ENCODE assay signal across 8 cellular contexts in genomic region chr16:57757326-57757786, GRCh38. TPM values are rescaled to one million over a fixed set of nuclear protein-coding genes. Genes with fewer than 3 reads are reported as not detected.
DNase-seq lines count a peak whose midpoint lies in the region; ATAC-seq and TF ChIP-seq lines count a peak whose summit lies in the region.

No MANE protein-coding gene starts in this region.

- no peak overlapping the region for H3K4me3 ChIP-seq in GM12875 (ENCODE audit: low read depth, low read length)
- no peak overlapping the region for H3K4me3 ChIP-seq in coronary artery
- no peak overlapping the region for H3K4me3 ChIP-seq in lung

- peaks cover 0 to 67% of the 10 kb centered on the region in 2 donors for H3K36me3 ChIP-seq in lung (ENCODE audit: control insufficient read depth in 2 of 2, insufficient read depth in 2 of 2, low read length in 2 of 2)

- no peaks in the 10 kb centered on the region for H3K9me3 ChIP-seq in lung (ENCODE audit: control insufficient read depth in 2 of 2, insufficient read depth in 1 of 2, low read length in 1 of 2)

- peak; percentile 78 for ATAC-seq in HG02642 (IDR thresholded peaks at IDR 0.05; ENCODE audit: poor library complexity, unreplicated experiment)
- ATAC-seq in lung (ENCODE audit: insufficient read depth, low FRiP score): peak; percentile 88

- H3K4me1 ChIP-seq in lung (ENCODE audit: control insufficient read depth in 2 of 2, insufficient read depth in 2 of 2, low read length in 2 of 2): no peaks in the 10 kb centered on the region

- peak; percentile 99 for TF ChIP-seq CTCF in 22Rv1 (IDR thresholded peaks at IDR 0.05)
- TF ChIP-seq CTCF in GM12875 (IDR thresholded peaks at IDR 0.05; ENCODE audit: borderline replicate concordance, insufficient read depth, low read depth, low read length): peak; percentile 97
- peak; percentile 95 for TF ChIP-seq CTCF in coronary artery (IDR thresholded peaks at IDR 0.05)
- TF ChIP-seq CTCF in lung (IDR thresholded peaks at IDR 0.05; ENCODE audit: control extremely low read depth, extremely low read depth): peak; percentile 91

- WGBS in lung, 2 donors: 57 to 60% methylated on average over 11 of the region's 11 CpGs

- H3K27me3 ChIP-seq in lung (ENCODE audit: control insufficient read depth, insufficient read depth): no peaks in the 10 kb centered on the region

- H3K27ac ChIP-seq in 22Rv1: no peak overlapping the region
- peak overlapping the region in 1 of 2 donors; percentile 24 for H3K27ac ChIP-seq in coronary artery
- no peak overlapping the region for H3K27ac ChIP-seq in lung (ENCODE audit: low read depth in 1 of 2, low read length in 1 of 2)

- DNase-seq in NCI-H2029 treated with DMSO at 0.1 percent for 48 hours (lab: John Stamatoyannopoulos, UW): peak; percentile 13
- peak; percentile 90 for DNase-seq in activated CD4-positive, alpha-beta T cell treated with anti-CD3 and anti-CD28 coated beads, Interleukin-2, amount 50 U/mL, for 1 hour
- peak; percentile 91 for DNase-seq in coronary artery (ENCODE audit: low spot score)
- peak; percentile 90 for DNase-seq in lung (ENCODE audit: low spot score)
- DNase-seq in stimulated activated CD8-positive, alpha-beta memory T cell treated with anti-CD3 and anti-CD28 coated beads, Interleukin-15, amount 100 ng/mL, for 1 hour (ENCODE audit: low read depth): peak; percentile 85

RNA-seq across cellular contexts. Expression of gene KATNB1, which starts 21.8 kb away (rescaled TPM):
- total RNA-seq in lung: 10 to 100 TPM; 14.9 to 39.3 TPM
- polyA plus RNA-seq in lung: 10 to 100 TPM; 15.2 to 25.0 TPM

RNA-seq across cellular contexts. Expression of gene KIFC3, which starts 44.9 kb away (rescaled TPM):
- 100 to 1,000 TPM in 1 of 2 donors, 10 to 100 TPM in 1; 84.6 to 137 TPM for total RNA-seq in lung
- 10 to 100 TPM; 65.9 to 94.5 TPM for polyA plus RNA-seq in lung

Comparison
In these comparisons a context has a peak if more than half of its experiments do, and no peak if none do; other contexts are left out.
1. DNase-seq: peak in every context shown above with its lines; median percentile 91 in coronary artery; 90 in activated CD4-positive, alpha-beta T cell treated with anti-CD3 and anti-CD28 coated beads, Interleukin-2, amount 50 U/mL, for 1 hour; 90 in lung; 85 in stimulated activated CD8-positive, alpha-beta memory T cell treated with anti-CD3 and anti-CD28 coated beads, Interleukin-15, amount 100 ng/mL, for 1 hour; 13 in NCI-H2029 treated with DMSO at 0.1 percent for 48 hours.